Comparison of ENCODE assay signal across 11 cellular contexts in the genomic region with DNA sequence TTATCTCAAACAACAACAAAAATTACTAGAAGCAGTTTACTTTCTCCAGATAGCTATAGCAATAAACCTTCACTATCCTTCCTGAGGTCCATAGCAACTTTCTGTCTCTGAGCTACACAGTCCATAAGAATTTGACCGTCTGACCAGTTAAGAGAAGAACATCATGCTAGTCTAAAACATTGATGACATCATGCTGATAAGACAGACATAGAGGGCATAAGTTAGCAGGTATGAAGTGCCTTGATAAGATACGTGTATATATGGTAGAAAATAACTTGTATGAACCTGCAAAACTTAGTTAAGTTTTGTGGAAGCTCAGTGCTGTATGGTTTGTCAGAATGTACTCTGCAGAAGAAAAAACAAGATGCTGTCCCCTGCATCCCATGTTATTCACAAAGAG.
"Had no signal": no experiment of that assay in that cellular context is flagged by ENCODE, and none has a peak within 500 bp of the region (broad histone marks: within the 10 kb centered on the region; RNA-seq: fewer than 3 reads in every experiment).

No MANE protein-coding gene starts in this region.

- H3K4me1 ChIP-seq: HAP-1 had no signal

- H3K4me2 ChIP-seq: GM23338 had no signal

- H2AFZ ChIP-seq: GM23248, GM23338 had no signal

- H3K9me3 ChIP-seq: HAP-1 had no signal

- DNase-seq: GM23248, GOT3, H7, H9, HCEC 1CT, HFFc6 had no signal

- H3K9ac ChIP-seq: GM23248 had no signal

- H3K27ac ChIP-seq: GM23248 had no signal

- H3K4me3 ChIP-seq: GM23248, GM23338, HAP-1 had no signal

- FAIRE-seq: H1, H54 had no signal

- H3K36me3 ChIP-seq: HAP-1 had no signal

- ATAC-seq: GM23338, HCT116 had no signal
